In the genomic region with DNA sequence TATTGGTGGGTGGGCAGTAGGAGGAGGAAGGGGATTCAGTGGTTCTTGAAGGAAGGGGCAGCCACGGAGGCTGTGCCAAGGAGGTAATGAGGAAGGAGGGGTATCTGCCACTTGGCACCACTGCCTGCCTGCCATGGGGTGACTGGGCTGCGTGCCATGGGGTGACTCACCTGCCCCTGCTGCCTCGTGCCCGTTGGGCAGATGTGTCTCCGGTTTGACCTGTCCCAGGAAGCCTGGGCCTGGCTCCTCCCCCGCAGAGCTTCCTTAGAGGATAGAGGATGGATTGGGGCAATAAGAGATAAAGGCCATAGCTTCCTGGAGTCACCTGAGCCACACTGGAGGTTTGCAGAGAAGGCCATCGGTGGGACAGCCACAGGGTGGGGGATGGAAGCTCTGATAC, we compare ENCODE assay signal across 12 cellular contexts. TPM values are rescaled to one million over a fixed set of nuclear protein-coding genes. Genes with fewer than 3 reads are reported as not detected.
DNase-seq lines count a peak whose midpoint lies in the region; ATAC-seq, FAIRE-seq and TF ChIP-seq lines count a peak whose summit lies in the region.
"Had no signal": no experiment of that assay in that cellular context is flagged by ENCODE, and none has a peak within 500 bp of the region (broad histone marks: within the 10 kb centered on the region; RNA-seq: fewer than 3 reads in every experiment).

No MANE protein-coding gene starts in this region.

- DNase-seq in A172 (ENCODE audit: low spot score) (peak; percentile 85), HFFc6 (no peak), RPMI8226 (peak; percentile 84), glomerular visceral epithelial cell (ENCODE audit: extremely low spot score) (peak; percentile 91), GM19239 (ENCODE audit: insufficient read length, low spot score) (no peak)
- DNase-seq in activated CD4-positive, alpha-beta T cell treated with anti-CD3 and anti-CD28 coated beads, Interleukin-2, amount 50 U/mL, for 4 hours, result no peak
- DNase-seq: activated CD8-positive, alpha-beta memory T cell treated with anti-CD3 and anti-CD28 coated beads, Interleukin-2, amount 50 U/mL, for 48 hours; effector CD8-positive, alpha-beta T cell; NCI-H187 treated with DMSO at 0.1 percent for 48 hours; tibial artery had no signal

- no peak for FAIRE-seq in GM19239 (lab: Jason Lieb, UNC)

- H3K27ac Mint-ChIP-seq in HFFc6, result peak overlapping the region; percentile 45; the same call in 1 of the 2 replicates
- no peak overlapping the region for H3K27ac Mint-ChIP-seq in activated T-helper 17 cell treated with anti-CD3 and anti-CD28 coated beads, Interleukin-2, amount 50 U/mL, for 72 hours

- H3K9me3 Mint-ChIP-seq in HFFc6, result no peaks in the 10 kb centered on the region
- no peaks in the 10 kb centered on the region for H3K9me3 Mint-ChIP-seq in activated T-helper 17 cell treated with anti-CD3 and anti-CD28 coated beads, Interleukin-2, amount 50 U/mL, for 72 hours

- no peaks in the 10 kb centered on the region for H3K36me3 Mint-ChIP-seq in HFFc6 (ENCODE audit: low read depth)
- H3K36me3 Mint-ChIP-seq in activated T-helper 17 cell treated with anti-CD3 and anti-CD28 coated beads, Interleukin-2, amount 50 U/mL, for 72 hours (ENCODE audit: low read depth), result no peaks in the 10 kb centered on the region

- peaks cover 2% of the 10 kb centered on the region for H3K27me3 Mint-ChIP-seq in HFFc6 (ENCODE audit: insufficient read depth)
- peaks cover 15% of the 10 kb centered on the region for H3K27me3 Mint-ChIP-seq in activated T-helper 17 cell treated with anti-CD3 and anti-CD28 coated beads, Interleukin-2, amount 50 U/mL, for 72 hours

- ATAC-seq in activated T-helper 17 cell treated with anti-CD3 and anti-CD28 coated beads, Interleukin-2, amount 50 U/mL, for 72 hours (replicated peaks), result no peak
- ATAC-seq in GM21528 (IDR thresholded peaks at IDR 0.05; ENCODE audit: low FRiP score, unreplicated experiment), result no peak

- peaks cover 34% of the 10 kb centered on the region for H3K4me1 Mint-ChIP-seq in HFFc6 (ENCODE audit: low read depth)
- no peaks in the 10 kb centered on the region for H3K4me1 Mint-ChIP-seq in activated T-helper 17 cell treated with anti-CD3 and anti-CD28 coated beads, Interleukin-2, amount 50 U/mL, for 72 hours

- no peak for TF ChIP-seq CTCF in HFFc6 (IDR thresholded peaks at IDR 0.05)

- H3K4me3 Mint-ChIP-seq in HFFc6, result no peak overlapping the region
- H3K4me3 Mint-ChIP-seq in activated T-helper 17 cell treated with anti-CD3 and anti-CD28 coated beads, Interleukin-2, amount 50 U/mL, for 72 hours, result no peak overlapping the region

RNA-seq across cellular contexts. Expression of a gene that starts 1.7 kb away (rescaled TPM):
- total RNA-seq in A172 (2014; rRNA removed; shearing (Covaris generic)), result 2.1 and 5.4 TPM in 2 replicates
- under 1 TPM in 4 of 6 experiments, not detected in 2; 0.05 to 0.14 (median 0.07) TPM for total RNA-seq in HFFc6 (2021; fragmentation: NEBNext Ultra II Directional; extraction: Animal tissue kit (Norgen Biotek cat#: 25700))
- not detected for total RNA-seq in activated T-helper 17 cell treated with anti-CD3 and anti-CD28 coated beads, Interleukin-2, amount 50 U/mL, for 72 hours

RNA-seq across cellular contexts. Expression of a gene that starts 45.7 kb away (rescaled TPM):
- total RNA-seq in A172 (2014; rRNA removed; shearing (Covaris generic)), result 1.7 and 3.5 TPM in 2 replicates
- total RNA-seq in HFFc6 (2021; fragmentation: NEBNext Ultra II Directional; extraction: Animal tissue kit (Norgen Biotek cat#: 25700)), result under 1 TPM in 5 of 6 experiments, not detected in 1; 0.11 to 0.95 (median 0.22) TPM
- not detected for total RNA-seq in activated T-helper 17 cell treated with anti-CD3 and anti-CD28 coated beads, Interleukin-2, amount 50 U/mL, for 72 hours

RNA-seq across cellular contexts. Expression of a gene that starts 57.4 kb away (rescaled TPM):
- 0.29 and 0.50 TPM in 2 replicates for total RNA-seq in A172 (2014; rRNA removed; shearing (Covaris generic))
- not detected for total RNA-seq in HFFc6 (2021; fragmentation: NEBNext Ultra II Directional; extraction: Animal tissue kit (Norgen Biotek cat#: 25700))
- under 1 TPM in 1 of 2 donors, not detected in 1; 0.19 TPM for total RNA-seq in activated T-helper 17 cell treated with anti-CD3 and anti-CD28 coated beads, Interleukin-2, amount 50 U/mL, for 72 hours

Comparison
In these comparisons a context has a peak if more than half of its experiments do, and no peak if none do; other contexts are left out.
1. DNase-seq: peak in A172 (single experiment), RPMI8226 (single experiment) and glomerular visceral epithelial cell (single experiment); none in HFFc6 (single experiment), GM19239 (single experiment) and activated CD4-positive, alpha-beta T cell treated with anti-CD3 and anti-CD28 coated beads, Interleukin-2, amount 50 U/mL, for 4 hours (0 of 2).